Comparison of ENCODE assay signal across 34 cellular contexts in the genomic region with DNA sequence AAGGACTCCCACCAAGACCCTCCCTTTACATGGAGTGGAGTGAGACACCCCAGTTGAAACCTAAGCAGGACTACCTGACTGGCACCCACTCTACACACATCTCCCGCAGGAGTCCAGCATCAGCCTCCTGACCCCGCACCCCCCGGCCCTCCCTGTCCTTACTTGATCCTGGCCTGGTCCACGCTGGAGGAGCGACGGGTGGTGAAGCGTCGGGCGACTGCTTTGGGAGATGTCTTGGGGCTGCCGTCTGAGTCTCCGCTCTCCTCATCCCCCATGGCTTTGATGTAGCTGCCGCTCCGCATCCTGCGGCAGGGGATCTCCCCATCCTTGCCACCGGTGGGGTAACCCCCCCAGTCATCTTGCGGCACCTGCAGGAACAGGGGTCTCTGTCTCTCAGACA. TPM values are rescaled to one million over a fixed set of nuclear protein-coding genes. Genes with fewer than 3 reads are reported as not detected.
"Had no signal": no experiment of that assay in that cellular context is flagged by ENCODE, and none has a peak within 500 bp of the region (broad histone marks: within the 10 kb centered on the region; RNA-seq: fewer than 3 reads in every experiment).

No MANE protein-coding gene starts in this region.

- H3K36me3 ChIP-seq: colonic mucosa, esophagus muscularis mucosa, gastrocnemius medialis, heart left ventricle had no signal

- H3K9me3 ChIP-seq: body of pancreas, colonic mucosa, esophagus muscularis mucosa, gastrocnemius medialis, heart left ventricle had no signal

- H3K4me3 Mint-ChIP-seq: activated B cell treated with CpG ODN at 0.5 μM for 24 hours; activated CD8-positive, alpha-beta T cell treated with anti-CD3 and anti-CD28 coated beads for 36 hours; activated naive CD8-positive, alpha-beta T cell; activated T-cell treated with anti-CD3 and anti-CD28 coated beads, Interleukin-2, amount 50 U/mL, for 24 hours; activated T-cell treated with anti-CD3 and anti-CD28 coated beads, Interleukin-2, amount 50 U/mL, for 72 hours; dendritic cell treated with granulocyte-macrophage colony-stimulating factor and Interleukin-4, amounts not matched to agents 40 ng/mL and 50 ng/mL, for 4 days; T-cell; T-helper 1 cell treated with Interleukin-12 subunit alpha and Interleukin-12 subunit beta and Interleukin-4 antibody, amounts not matched to agents 30 μg/mL and 1 μg/mL, for 36 hours had no signal

- H3K9me3 Mint-ChIP-seq: activated B cell treated with CpG ODN at 0.5 μM for 24 hours; activated CD8-positive, alpha-beta T cell treated with anti-CD3 and anti-CD28 coated beads for 36 hours; activated T-cell treated with anti-CD3 and anti-CD28 coated beads, Interleukin-2, amount 50 U/mL, for 24 hours; activated T-cell treated with anti-CD3 and anti-CD28 coated beads, Interleukin-2, amount 50 U/mL, for 72 hours; dendritic cell treated with granulocyte-macrophage colony-stimulating factor and Interleukin-4, amounts not matched to agents 40 ng/mL and 50 ng/mL, for 4 days; T-cell; T-helper 1 cell treated with Interleukin-12 subunit alpha and Interleukin-12 subunit beta and Interleukin-4 antibody, amounts not matched to agents 30 μg/mL and 1 μg/mL, for 36 hours had no signal

- H3K4me3 ChIP-seq: body of pancreas, colonic mucosa, dorsolateral prefrontal cortex, esophagus muscularis mucosa, gastrocnemius medialis, heart left ventricle had no signal

- H3K27me3 ChIP-seq: body of pancreas, colonic mucosa, gastrocnemius medialis had no signal

- DNase-seq: activated B cell treated with CpG ODN at 0.5 μM for 24 hours; activated CD4-positive, alpha-beta T cell treated with anti-CD3 and anti-CD28 coated beads for 48 hours; activated CD4-positive, alpha-beta T cell treated with anti-CD3 and anti-CD28 coated beads, Interleukin-2, amount 50 U/mL, for 1 hour; activated CD4-positive, alpha-beta T cell treated with anti-CD3 and anti-CD28 coated beads, Interleukin-2, amount 50 U/mL, for 48 hours; activated CD8-positive, alpha-beta memory T cell treated with anti-CD3 and anti-CD28 coated beads for 24 hours; activated CD8-positive, alpha-beta memory T cell treated with anti-CD3 and anti-CD28 coated beads, Interleukin-2, amount 50 U/mL, for 4 hours; activated CD8-positive, alpha-beta T cell treated with anti-CD3 and anti-CD28 coated beads for 36 hours; activated gamma-delta T cell treated with Interleukin-2 at 50 U/mL for 16 hours; activated naive CD4-positive, alpha-beta T cell treated with anti-CD3 and anti-CD28 coated beads, Interleukin-2, amount 50 U/mL, for 16 hours; activated naive CD4-positive, alpha-beta T cell treated with Interleukin-2 at 50 U/mL for 16 hours; activated T-cell treated with anti-CD3 and anti-CD28 coated beads for 4 hours; activated T-cell treated with anti-CD3 and anti-CD28 coated beads, Interleukin-2, amount 50 U/mL, for 24 hours; activated T-cell treated with anti-CD3 and anti-CD28 coated beads, Interleukin-2, amount 50 U/mL, for 72 hours; amniotic stem cell; aorta; body of pancreas; central memory CD4-positive, alpha-beta T cell; cerebellar nuclear complex; colonic mucosa; effector memory CD4-positive, alpha-beta T cell; erythroblast; foreskin keratinocyte; gastrocnemius medialis; glutamatergic neuron; heart left ventricle; SW 1271; T-cell; T1000 had no signal

- H3K4me1 ChIP-seq: body of pancreas, colonic mucosa, foreskin keratinocyte, gastrocnemius medialis had no signal

- H3K36me3 Mint-ChIP-seq: activated naive CD8-positive, alpha-beta T cell; T-cell had no signal

- H3K27ac Mint-ChIP-seq: activated B cell treated with CpG ODN at 0.5 μM for 24 hours; activated CD8-positive, alpha-beta T cell treated with anti-CD3 and anti-CD28 coated beads for 36 hours; activated naive CD8-positive, alpha-beta T cell; activated T-cell treated with anti-CD3 and anti-CD28 coated beads, Interleukin-2, amount 50 U/mL, for 24 hours; activated T-cell treated with anti-CD3 and anti-CD28 coated beads, Interleukin-2, amount 50 U/mL, for 72 hours; dendritic cell treated with granulocyte-macrophage colony-stimulating factor and Interleukin-4, amounts not matched to agents 40 ng/mL and 50 ng/mL, for 4 days; T-cell; T-helper 1 cell treated with Interleukin-12 subunit alpha and Interleukin-12 subunit beta and Interleukin-4 antibody, amounts not matched to agents 30 μg/mL and 1 μg/mL, for 36 hours had no signal

- H3K4me1 Mint-ChIP-seq: activated B cell treated with CpG ODN at 0.5 μM for 24 hours had no signal

- H3K27ac ChIP-seq: body of pancreas, colonic mucosa, esophagus muscularis mucosa, foreskin keratinocyte, gastrocnemius medialis, heart left ventricle, WERI-Rb-1 had no signal

RNA-seq across cellular contexts. Expression of a gene that starts 29.5 kb away (rescaled TPM):
- total RNA-seq: foreskin keratinocyte had no signal
